In the genomic region with DNA sequence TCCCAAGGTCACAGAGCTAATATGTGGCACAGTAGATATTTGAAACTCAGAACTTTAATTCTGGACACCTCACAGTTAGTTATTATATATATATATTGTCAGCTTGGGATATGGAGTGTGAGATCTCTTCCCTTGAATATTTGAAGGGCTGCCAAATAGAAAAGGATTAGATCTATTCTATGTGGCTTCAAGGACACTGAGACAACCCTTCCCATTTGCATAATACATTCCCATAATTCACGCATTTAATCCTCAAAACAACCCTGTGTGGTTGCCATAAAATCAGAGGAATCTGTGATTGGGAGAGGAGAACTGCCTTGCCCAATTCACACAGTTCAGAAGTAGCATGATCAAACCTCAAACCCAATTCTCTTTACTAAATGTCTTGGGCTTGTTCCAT, we compare ENCODE assay signal across 18 cellular contexts.
A peak's percentile ranks its signal among the peaks of the same experiment; 100 is the strongest.
DNase-seq lines count a peak whose midpoint lies in the region; ATAC-seq, FAIRE-seq and TF ChIP-seq lines count a peak whose summit lies in the region.
"Had no signal": no experiment of that assay in that cellular context is flagged by ENCODE, and none has a peak within 500 bp of the region (broad histone marks: within the 10 kb centered on the region; RNA-seq: fewer than 3 reads in every experiment).

No MANE protein-coding gene starts in this region.

- CTCF ChIA-PET in A549 (lab: Yijun Ruan, JAX) = no interaction called here
- CTCF ChIA-PET in CD4-positive, alpha-beta memory T cell (lab: Charles Lee; ENCODE audit: partially characterized antibody) = interaction anchor here (0.6 kb wide), 1 partner anchor 202 kb away, joined by 3 read pairs; no protein-coding TSS in a partner anchor

- TF ChIP-seq RAD21 in A549 (conservative IDR thresholded peaks at IDR 0.05 in 1 of 2, IDR thresholded peaks at IDR 0.05 in 1 of 2) = no peak

- peaks cover 38% of the 10 kb centered on the region for H3K4me1 ChIP-seq in A549
- no peaks in the 10 kb centered on the region for H3K4me1 ChIP-seq in mesenchymal stem cell (ENCODE audit: control insufficient read depth, insufficient read depth, low read depth, low read length)
- no peaks in the 10 kb centered on the region for H3K4me1 ChIP-seq in Peyer's patch
- H3K4me1 ChIP-seq in tibial artery = peaks cover 0 to 6% (median 2%) of the 10 kb centered on the region in 4 donors
- H3K4me1 ChIP-seq in CD4-positive, alpha-beta memory T cell (ENCODE audit: insufficient read depth, low read length) = no peaks in the 10 kb centered on the region

- intact Hi-C loops in tibial artery (cut with DNase I; ENCODE audit: low total_unique reads) = no loop called here
- intact Hi-C loops in CD4-positive, alpha-beta memory T cell (cut with micrococcal nuclease) = no loop called here

- H3K9me3 Mint-ChIP-seq in CD4-positive, alpha-beta memory T cell = no peaks in the 10 kb centered on the region

- H3K27ac Mint-ChIP-seq in CD4-positive, alpha-beta memory T cell = no peak overlapping the region

- H3K9ac ChIP-seq in mesenchymal stem cell (ENCODE audit: low read length) = no peak overlapping the region

- no peak overlapping the region for H2BK120ac ChIP-seq in mesenchymal stem cell (ENCODE audit: low read depth, low read length)

- no peak for TF ChIP-seq CTCF in A549 (IDR thresholded peaks at IDR 0.05)
- no peak for TF ChIP-seq CTCF in Peyer's patch (IDR thresholded peaks at IDR 0.05)
- no peak for TF ChIP-seq CTCF in tibial artery (IDR thresholded peaks at IDR 0.05)

- H3K23ac ChIP-seq in mesenchymal stem cell (ENCODE audit: low read length in 2 of 2) = no peak overlapping the region

- H3K27me3 Mint-ChIP-seq in CD4-positive, alpha-beta memory T cell = peaks cover 8 to 13% of the 10 kb centered on the region in 2 donors

- FAIRE-seq in A549 (lab: Jason Lieb, UNC) = no peak
- FAIRE-seq: G401.6 had no signal

- H3K4me3 ChIP-seq in A549 = no peak overlapping the region
- no peak overlapping the region for H3K4me3 ChIP-seq in mesenchymal stem cell (ENCODE audit: insufficient read depth in 1 of 2, low read depth in 1 of 2, low read length in 2 of 2)
- H3K4me3 ChIP-seq in Peyer's patch = no peak overlapping the region
- no peak overlapping the region for H3K4me3 ChIP-seq in tibial artery
- H3K4me3 ChIP-seq in CD4-positive, alpha-beta memory T cell (ENCODE audit: low read length in 2 of 2) = no peak overlapping the region

- no peak for ATAC-seq in A549
- ATAC-seq: PC-3 had no signal

- no peak for TF ChIP-seq POLR2A in A549 (IDR thresholded peaks at IDR 0.05; ENCODE audit: low read length)
- TF ChIP-seq POLR2A in Peyer's patch (IDR thresholded peaks at IDR 0.05) = no peak

- TF ChIP-seq EP300 in A549 (IDR thresholded peaks at IDR 0.05) = no peak

- H2BK12ac ChIP-seq in mesenchymal stem cell (ENCODE audit: low read length in 2 of 2) = no peak overlapping the region

- no peak overlapping the region for H2BK5ac ChIP-seq in mesenchymal stem cell (ENCODE audit: low read depth, low read length, poor library complexity, severe bottlenecking)

- no peak overlapping the region for H2AFZ ChIP-seq in mesenchymal stem cell (ENCODE audit: low read depth, low read length)

- DNase-seq in A549 (ENCODE audit: low read depth in 1 of 2, low spot score in 1 of 2) (no peak), ELR (ENCODE audit: low read depth) (peak; percentile 3), amniotic epithelial cell (ENCODE audit: low read depth) (peak; percentile 59), mesenchymal stem cell (no peak), Peyer's patch (no peak), tibial artery (no peak), NCI-H2227 (lab: John Stamatoyannopoulos, UW; ENCODE audit: unreplicated experiment) (no peak)
- no peak for DNase-seq in CD4-positive, alpha-beta memory T cell
- DNase-seq: C1 segment of cervical spinal cord, DMS79 treated with DMSO at 0.1 percent for 48 hours, KBM-7, NCI-H1417 treated with DMSO at 0.1 percent for 48 hours, NCI-H1930, NCI-H345, NCI-H524 treated with DMSO at 0.1 percent for 48 hours had no signal

- no peaks in the 10 kb centered on the region for H3K9me3 ChIP-seq in A549
- H3K9me3 ChIP-seq in mesenchymal stem cell (ENCODE audit: control insufficient read depth, low read length) = no peaks in the 10 kb centered on the region
- no peaks in the 10 kb centered on the region for H3K9me3 ChIP-seq in Peyer's patch
- no peaks in the 10 kb centered on the region for H3K9me3 ChIP-seq in tibial artery
- H3K9me3 ChIP-seq in CD4-positive, alpha-beta memory T cell (ENCODE audit: control insufficient read depth in 1 of 2, low read length in 2 of 2) = no peaks in the 10 kb centered on the region

- H3K4me2 ChIP-seq in A549 = peak overlapping the region; percentile 43
- H3K4me2 ChIP-seq in mesenchymal stem cell (ENCODE audit: low read length, poor library complexity, severe bottlenecking) = no peak overlapping the region

- H3K27ac ChIP-seq in A549 (peak overlapping the region; percentile 52 to 75), mesenchymal stem cell (ENCODE audit: low read length, poor library complexity, severe bottlenecking) (peak overlapping the region; percentile 59), Peyer's patch (no peak overlapping the region), tibial artery (no peak overlapping the region)
- H3K27ac ChIP-seq in CD4-positive, alpha-beta memory T cell (ENCODE audit: low read depth, low read length) = no peak overlapping the region
- H3K27ac ChIP-seq: RWPE1 had no signal

- POLR2A ChIA-PET in A549 (lab: Yijun Ruan, JAX) = no interaction called here
- POLR2A ChIA-PET in CD4-positive, alpha-beta memory T cell (lab: Charles Lee; ENCODE audit: partially characterized antibody) = no interaction called here

- no peak overlapping the region for H4K91ac ChIP-seq in mesenchymal stem cell (ENCODE audit: low read length)

- no peak overlapping the region for H3K4ac ChIP-seq in mesenchymal stem cell (ENCODE audit: low read depth in 1 of 2, low read length in 2 of 2)

- H3K36me3 Mint-ChIP-seq in CD4-positive, alpha-beta memory T cell = no peaks in the 10 kb centered on the region

- no peak overlapping the region for H2BK15ac ChIP-seq in mesenchymal stem cell (ENCODE audit: low read depth, poor library complexity, severe bottlenecking)

- H3K14ac ChIP-seq in mesenchymal stem cell (ENCODE audit: low read length in 2 of 2) = no peak overlapping the region

- H2AK5ac ChIP-seq in mesenchymal stem cell (ENCODE audit: low read length, severe bottlenecking) = no peak overlapping the region

- H3K18ac ChIP-seq in mesenchymal stem cell (ENCODE audit: low read depth in 1 of 2, low read length in 2 of 2) = no peak overlapping the region

- no peak overlapping the region for H3K4me3 Mint-ChIP-seq in CD4-positive, alpha-beta memory T cell

- WGBS in A549 (ENCODE audit: missing lambda C conversion rate) = 68% methylated on average over 1 of the region's 1 CpG
- WGBS in mesenchymal stem cell = 89% methylated on average over 1 of the region's 1 CpG

- H3K27me3 ChIP-seq in mesenchymal stem cell (ENCODE audit: control insufficient read depth in 1 of 2, insufficient read depth in 1 of 2, low read length in 2 of 2) (no peaks in the 10 kb centered on the region), Peyer's patch (no peaks in the 10 kb centered on the region), tibial artery (no peaks in the 10 kb centered on the region)
- no peaks in the 10 kb centered on the region for H3K27me3 ChIP-seq in CD4-positive, alpha-beta memory T cell (ENCODE audit: insufficient read depth, low read length)

- H3K36me3 ChIP-seq in mesenchymal stem cell (ENCODE audit: control insufficient read depth in 1 of 2, insufficient read depth in 2 of 2, low read depth in 1 of 2, low read length in 2 of 2) (no peaks in the 10 kb centered on the region), Peyer's patch (no peaks in the 10 kb centered on the region), tibial artery (no peaks in the 10 kb centered on the region)
- H3K36me3 ChIP-seq in CD4-positive, alpha-beta memory T cell (ENCODE audit: insufficient read depth, low read length) = no peaks in the 10 kb centered on the region

- no peaks in the 10 kb centered on the region for H3K4me1 Mint-ChIP-seq in CD4-positive, alpha-beta memory T cell

- H4K8ac ChIP-seq in mesenchymal stem cell (ENCODE audit: low read length) = no peak overlapping the region

- H3K79me1 ChIP-seq in mesenchymal stem cell (replicated peaks; ENCODE audit: low read length, poor library complexity, severe bottlenecking) = no peaks in the 10 kb centered on the region

TF ChIP-seq in A549, 52 proteins besides CTCF, POLR2A, EP300 and RAD21:
- TF ChIP-seq HEYL (CRISPR knock-in tag; IDR thresholded peaks at IDR 0.05) (no peak), GATA3 (IDR thresholded peaks at IDR 0.05; ENCODE audit: borderline replicate concordance) (no peak)

Comparison
In these comparisons a context has a peak if more than half of its experiments do, and no peak if none do; other contexts are left out.
1. DNase-seq: peak in ELR (single experiment) and amniotic epithelial cell (single experiment); none in A549 (0 of 2), mesenchymal stem cell (single experiment), Peyer's patch (0 of 3), tibial artery (0 of 2), NCI-H2227 (single experiment) and CD4-positive, alpha-beta memory T cell (0 of 5).
2. H3K27ac ChIP-seq: peak in A549 (2 of 2) and mesenchymal stem cell (single experiment); none in Peyer's patch (0 of 4), tibial artery (0 of 2) and CD4-positive, alpha-beta memory T cell (single experiment).